Comparison of ENCODE assay signal across 12 cellular contexts in genomic region chr17:64183815-64184397, GRCh38. TPM values are rescaled to one million over a fixed set of nuclear protein-coding genes. Genes with fewer than 3 reads are reported as not detected.
DNase-seq lines count a peak whose midpoint lies in the region; ATAC-seq and TF ChIP-seq lines count a peak whose summit lies in the region.
"Had no signal": no experiment of that assay in that cellular context is flagged by ENCODE, and none has a peak within 500 bp of the region (broad histone marks: within the 10 kb centered on the region; RNA-seq: fewer than 3 reads in every experiment).

No MANE protein-coding gene starts in this region.

- TF ChIP-seq CTCF in CD4-positive, alpha-beta T cell (IDR thresholded peaks at IDR 0.05), result no peak

- no peak overlapping the region for H3K27ac Mint-ChIP-seq in activated T-helper 17 cell treated with anti-CD3 and anti-CD28 coated beads, Interleukin-2, amount 50 U/mL, for 72 hours
- no peak overlapping the region for H3K27ac Mint-ChIP-seq in naive thymus-derived CD4-positive, alpha-beta T cell
- H3K27ac Mint-ChIP-seq in CD4-positive, alpha-beta T cell, result no peak overlapping the region

- H3K9me3 ChIP-seq in naive thymus-derived CD4-positive, alpha-beta T cell (ENCODE audit: control insufficient read depth in 2 of 3, low read length in 3 of 3), result no peaks in the 10 kb centered on the region
- no peaks in the 10 kb centered on the region for H3K9me3 ChIP-seq in CD4-positive, alpha-beta T cell (ENCODE audit: control insufficient read depth, low read length)
- H3K9me3 ChIP-seq: body of pancreas had no signal

- H3K27me3 ChIP-seq in naive thymus-derived CD4-positive, alpha-beta T cell (ENCODE audit: control insufficient read depth in 2 of 2, insufficient read depth in 2 of 2, low read length in 2 of 2), result no peaks in the 10 kb centered on the region
- H3K27me3 ChIP-seq in CD4-positive, alpha-beta T cell (ENCODE audit: control insufficient read depth, insufficient read depth, low read length), result no peaks in the 10 kb centered on the region
- H3K27me3 ChIP-seq: body of pancreas had no signal

- CTCF ChIA-PET in naive thymus-derived CD4-positive, alpha-beta T cell (lab: Charles Lee), result no interaction called here
- CTCF ChIA-PET in CD4-positive, alpha-beta T cell (lab: Charles Lee), result no interaction called here

- H3K4me3 Mint-ChIP-seq in activated T-helper 17 cell treated with anti-CD3 and anti-CD28 coated beads, Interleukin-2, amount 50 U/mL, for 72 hours, result no peak overlapping the region
- H3K4me3 Mint-ChIP-seq in naive thymus-derived CD4-positive, alpha-beta T cell, result no peak overlapping the region
- H3K4me3 Mint-ChIP-seq in CD4-positive, alpha-beta T cell, result no peak overlapping the region

- peaks cover 19% of the 10 kb centered on the region for H3K36me3 Mint-ChIP-seq in activated T-helper 17 cell treated with anti-CD3 and anti-CD28 coated beads, Interleukin-2, amount 50 U/mL, for 72 hours (ENCODE audit: low read depth)
- H3K36me3 Mint-ChIP-seq in naive thymus-derived CD4-positive, alpha-beta T cell, result peaks cover 0 to 45% (median 29%) of the 10 kb centered on the region in 5 donors
- peaks cover 42% of the 10 kb centered on the region for H3K36me3 Mint-ChIP-seq in CD4-positive, alpha-beta T cell (ENCODE audit: low read depth)

- no peak overlapping the region for H3K4me3 ChIP-seq in naive thymus-derived CD4-positive, alpha-beta T cell (ENCODE audit: low read length)
- H3K4me3 ChIP-seq: body of pancreas had no signal

- no peaks in the 10 kb centered on the region for H3K27me3 Mint-ChIP-seq in activated T-helper 17 cell treated with anti-CD3 and anti-CD28 coated beads, Interleukin-2, amount 50 U/mL, for 72 hours
- H3K27me3 Mint-ChIP-seq in naive thymus-derived CD4-positive, alpha-beta T cell, result no peaks in the 10 kb centered on the region
- H3K27me3 Mint-ChIP-seq in CD4-positive, alpha-beta T cell, result no peaks in the 10 kb centered on the region

- H3K27ac ChIP-seq in naive thymus-derived CD4-positive, alpha-beta T cell (ENCODE audit: low read depth, low read length), result no peak overlapping the region
- no peak overlapping the region for H3K27ac ChIP-seq in CD4-positive, alpha-beta T cell (ENCODE audit: low read depth, low read length)
- H3K27ac ChIP-seq: body of pancreas, parathyroid adenoma had no signal

- H3K36me3 ChIP-seq in naive thymus-derived CD4-positive, alpha-beta T cell (ENCODE audit: control insufficient read depth in 2 of 3, insufficient read depth in 3 of 3, low read length in 3 of 3), result peaks cover 0 to 14% (median 0%) of the 10 kb centered on the region in 3 experiments

- DNase-seq in NOMO-1 treated with DMSO at 0.1 percent for 48 hours (lab: John Stamatoyannopoulos, UW; ENCODE audit: unreplicated experiment) (peak; percentile 26), NOMO-1 (lab: John Stamatoyannopoulos, UW; ENCODE audit: unreplicated experiment in 2 of 2) (no peak), M059J (ENCODE audit: low read depth) (peak; percentile 58)
- peak in 1 of 9 donors; percentile 26 for DNase-seq in naive thymus-derived CD4-positive, alpha-beta T cell
- no peak for DNase-seq in CD4-positive, alpha-beta T cell
- DNase-seq: body of pancreas, left colon, NCI-H1417 treated with DMSO at 0.1 percent for 48 hours had no signal

- peak; percentile 97 for ATAC-seq in activated T-helper 17 cell treated with anti-CD3 and anti-CD28 coated beads, Interleukin-2, amount 50 U/mL, for 72 hours (replicated peaks)
- ATAC-seq in naive thymus-derived CD4-positive, alpha-beta T cell, result peak; percentile 63
- ATAC-seq in CD4-positive, alpha-beta T cell (ENCODE audit: poor library complexity), result no peak
- ATAC-seq in HG03378 (IDR thresholded peaks at IDR 0.05; ENCODE audit: unreplicated experiment) (no peak), GM18870 (IDR thresholded peaks at IDR 0.05; ENCODE audit: unreplicated experiment) (no peak)
- ATAC-seq: body of pancreas, left colon had no signal

- intact Hi-C loops in naive thymus-derived CD4-positive, alpha-beta T cell (cut with micrococcal nuclease), result no loop called here
- intact Hi-C loops in CD4-positive, alpha-beta T cell (cut with DNase I, micrococcal nuclease), result no loop called here

- peaks cover 15% of the 10 kb centered on the region for H3K4me1 Mint-ChIP-seq in activated T-helper 17 cell treated with anti-CD3 and anti-CD28 coated beads, Interleukin-2, amount 50 U/mL, for 72 hours
- peaks cover 0 to 10% (median 0%) of the 10 kb centered on the region in 7 donors for H3K4me1 Mint-ChIP-seq in naive thymus-derived CD4-positive, alpha-beta T cell
- H3K4me1 Mint-ChIP-seq in CD4-positive, alpha-beta T cell (ENCODE audit: low read depth), result no peaks in the 10 kb centered on the region

- no peaks in the 10 kb centered on the region for H3K4me1 ChIP-seq in naive thymus-derived CD4-positive, alpha-beta T cell (ENCODE audit: control insufficient read depth in 2 of 2, insufficient read depth in 2 of 2, low read length in 2 of 2)
- H3K4me1 ChIP-seq: body of pancreas had no signal

- H3K9me3 Mint-ChIP-seq in activated T-helper 17 cell treated with anti-CD3 and anti-CD28 coated beads, Interleukin-2, amount 50 U/mL, for 72 hours, result no peaks in the 10 kb centered on the region
- peaks cover 0 to 5% (median 0%) of the 10 kb centered on the region in 11 donors for H3K9me3 Mint-ChIP-seq in naive thymus-derived CD4-positive, alpha-beta T cell
- H3K9me3 Mint-ChIP-seq in CD4-positive, alpha-beta T cell, result no peaks in the 10 kb centered on the region

- POLR2A ChIA-PET in naive thymus-derived CD4-positive, alpha-beta T cell (lab: Charles Lee), result interaction anchor here (1.0 kb wide), 1 partner anchor 38 kb away, joined by 4 read pairs; no protein-coding TSS in a partner anchor
- POLR2A ChIA-PET in CD4-positive, alpha-beta T cell (lab: Charles Lee), result no interaction called here

RNA-seq across cellular contexts. Expression of gene ERN1, which starts 54.0 kb away (rescaled TPM):
- 0.98 and 1.5 TPM in 2 replicates for total RNA-seq in M059J (2014; rRNA removed; shearing (Covaris generic))
- 10 to 100 TPM; 42.2 to 93.3 TPM for total RNA-seq in activated T-helper 17 cell treated with anti-CD3 and anti-CD28 coated beads, Interleukin-2, amount 50 U/mL, for 72 hours
- total RNA-seq in naive thymus-derived CD4-positive, alpha-beta T cell, result 100 to 1,000 TPM in 1 of 5 experiments, 10 to 100 TPM in 4; 52.6 to 110 (median 62.9) TPM
- polyA plus RNA-seq in naive thymus-derived CD4-positive, alpha-beta T cell, result 10 to 100 TPM; 15.7 to 19.7 TPM
- total RNA-seq in CD4-positive, alpha-beta T cell, result 10 to 100 TPM; 62.7 to 67.8 TPM

Comparison
In these comparisons a context has a peak if more than half of its experiments do, and no peak if none do; other contexts are left out.
1. DNase-seq: peak in NOMO-1 treated with DMSO at 0.1 percent for 48 hours (single experiment) and M059J (single experiment); none in NOMO-1 (0 of 2) and CD4-positive, alpha-beta T cell (0 of 10).
2. ATAC-seq: peak in activated T-helper 17 cell treated with anti-CD3 and anti-CD28 coated beads, Interleukin-2, amount 50 U/mL, for 72 hours (single experiment) and naive thymus-derived CD4-positive, alpha-beta T cell (single experiment); none in CD4-positive, alpha-beta T cell (single experiment), HG03378 (single experiment) and GM18870 (single experiment).
3. RNA of gene ERN1, which starts 54.0 kb away (total RNA-seq): 42.2 to 93.3 TPM in activated T-helper 17 cell treated with anti-CD3 and anti-CD28 coated beads, Interleukin-2, amount 50 U/mL, for 72 hours, 62.7 to 67.8 TPM in CD4-positive, alpha-beta T cell and 52.6 to 110 TPM in naive thymus-derived CD4-positive, alpha-beta T cell; 0.98 to 1.5 TPM in M059J; every median in the first group is over 10 times any median in the second.